Comparison of ENCODE assay signal across 1 cellular context in the genomic region with DNA sequence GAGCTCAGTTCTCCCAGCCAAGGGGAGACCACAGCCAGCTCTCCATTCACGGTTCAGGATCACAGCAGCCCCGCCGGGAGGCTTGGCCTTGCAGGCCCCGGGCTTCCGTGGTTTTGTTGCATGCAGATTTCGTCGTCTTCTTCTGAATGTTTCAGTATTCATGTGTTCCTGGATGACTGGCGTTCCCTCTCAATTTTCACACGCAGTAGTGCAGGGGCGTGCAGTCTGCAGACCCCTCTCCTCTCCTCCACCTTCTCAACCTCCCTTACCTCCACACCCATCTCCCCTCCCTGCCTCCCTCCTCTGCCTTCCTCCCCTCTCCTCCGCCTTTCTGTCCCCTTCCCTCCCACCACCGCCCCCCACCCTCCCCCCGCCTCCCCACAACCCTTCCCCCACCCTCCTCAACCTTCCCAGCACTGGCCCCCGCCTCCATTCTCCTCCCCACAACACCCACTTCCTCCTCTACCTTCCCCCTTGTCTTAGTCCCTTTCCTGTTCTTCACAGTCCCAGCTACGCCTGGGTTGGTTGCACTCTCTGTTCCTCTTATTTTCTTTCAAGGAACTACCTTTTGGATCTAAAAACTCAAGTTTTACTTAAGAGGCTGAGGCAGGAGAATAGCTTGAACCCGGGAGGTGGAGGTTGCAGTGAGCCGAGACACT.
TF ChIP-seq lines count a peak whose summit lies in the region.

No MANE protein-coding gene starts in this region.

TF ChIP-seq in GM23338, 12 proteins besides CTCF, POLR2A, EP300 and RAD21 (continued from another document):
- TF ChIP-seq, protein P1, sequence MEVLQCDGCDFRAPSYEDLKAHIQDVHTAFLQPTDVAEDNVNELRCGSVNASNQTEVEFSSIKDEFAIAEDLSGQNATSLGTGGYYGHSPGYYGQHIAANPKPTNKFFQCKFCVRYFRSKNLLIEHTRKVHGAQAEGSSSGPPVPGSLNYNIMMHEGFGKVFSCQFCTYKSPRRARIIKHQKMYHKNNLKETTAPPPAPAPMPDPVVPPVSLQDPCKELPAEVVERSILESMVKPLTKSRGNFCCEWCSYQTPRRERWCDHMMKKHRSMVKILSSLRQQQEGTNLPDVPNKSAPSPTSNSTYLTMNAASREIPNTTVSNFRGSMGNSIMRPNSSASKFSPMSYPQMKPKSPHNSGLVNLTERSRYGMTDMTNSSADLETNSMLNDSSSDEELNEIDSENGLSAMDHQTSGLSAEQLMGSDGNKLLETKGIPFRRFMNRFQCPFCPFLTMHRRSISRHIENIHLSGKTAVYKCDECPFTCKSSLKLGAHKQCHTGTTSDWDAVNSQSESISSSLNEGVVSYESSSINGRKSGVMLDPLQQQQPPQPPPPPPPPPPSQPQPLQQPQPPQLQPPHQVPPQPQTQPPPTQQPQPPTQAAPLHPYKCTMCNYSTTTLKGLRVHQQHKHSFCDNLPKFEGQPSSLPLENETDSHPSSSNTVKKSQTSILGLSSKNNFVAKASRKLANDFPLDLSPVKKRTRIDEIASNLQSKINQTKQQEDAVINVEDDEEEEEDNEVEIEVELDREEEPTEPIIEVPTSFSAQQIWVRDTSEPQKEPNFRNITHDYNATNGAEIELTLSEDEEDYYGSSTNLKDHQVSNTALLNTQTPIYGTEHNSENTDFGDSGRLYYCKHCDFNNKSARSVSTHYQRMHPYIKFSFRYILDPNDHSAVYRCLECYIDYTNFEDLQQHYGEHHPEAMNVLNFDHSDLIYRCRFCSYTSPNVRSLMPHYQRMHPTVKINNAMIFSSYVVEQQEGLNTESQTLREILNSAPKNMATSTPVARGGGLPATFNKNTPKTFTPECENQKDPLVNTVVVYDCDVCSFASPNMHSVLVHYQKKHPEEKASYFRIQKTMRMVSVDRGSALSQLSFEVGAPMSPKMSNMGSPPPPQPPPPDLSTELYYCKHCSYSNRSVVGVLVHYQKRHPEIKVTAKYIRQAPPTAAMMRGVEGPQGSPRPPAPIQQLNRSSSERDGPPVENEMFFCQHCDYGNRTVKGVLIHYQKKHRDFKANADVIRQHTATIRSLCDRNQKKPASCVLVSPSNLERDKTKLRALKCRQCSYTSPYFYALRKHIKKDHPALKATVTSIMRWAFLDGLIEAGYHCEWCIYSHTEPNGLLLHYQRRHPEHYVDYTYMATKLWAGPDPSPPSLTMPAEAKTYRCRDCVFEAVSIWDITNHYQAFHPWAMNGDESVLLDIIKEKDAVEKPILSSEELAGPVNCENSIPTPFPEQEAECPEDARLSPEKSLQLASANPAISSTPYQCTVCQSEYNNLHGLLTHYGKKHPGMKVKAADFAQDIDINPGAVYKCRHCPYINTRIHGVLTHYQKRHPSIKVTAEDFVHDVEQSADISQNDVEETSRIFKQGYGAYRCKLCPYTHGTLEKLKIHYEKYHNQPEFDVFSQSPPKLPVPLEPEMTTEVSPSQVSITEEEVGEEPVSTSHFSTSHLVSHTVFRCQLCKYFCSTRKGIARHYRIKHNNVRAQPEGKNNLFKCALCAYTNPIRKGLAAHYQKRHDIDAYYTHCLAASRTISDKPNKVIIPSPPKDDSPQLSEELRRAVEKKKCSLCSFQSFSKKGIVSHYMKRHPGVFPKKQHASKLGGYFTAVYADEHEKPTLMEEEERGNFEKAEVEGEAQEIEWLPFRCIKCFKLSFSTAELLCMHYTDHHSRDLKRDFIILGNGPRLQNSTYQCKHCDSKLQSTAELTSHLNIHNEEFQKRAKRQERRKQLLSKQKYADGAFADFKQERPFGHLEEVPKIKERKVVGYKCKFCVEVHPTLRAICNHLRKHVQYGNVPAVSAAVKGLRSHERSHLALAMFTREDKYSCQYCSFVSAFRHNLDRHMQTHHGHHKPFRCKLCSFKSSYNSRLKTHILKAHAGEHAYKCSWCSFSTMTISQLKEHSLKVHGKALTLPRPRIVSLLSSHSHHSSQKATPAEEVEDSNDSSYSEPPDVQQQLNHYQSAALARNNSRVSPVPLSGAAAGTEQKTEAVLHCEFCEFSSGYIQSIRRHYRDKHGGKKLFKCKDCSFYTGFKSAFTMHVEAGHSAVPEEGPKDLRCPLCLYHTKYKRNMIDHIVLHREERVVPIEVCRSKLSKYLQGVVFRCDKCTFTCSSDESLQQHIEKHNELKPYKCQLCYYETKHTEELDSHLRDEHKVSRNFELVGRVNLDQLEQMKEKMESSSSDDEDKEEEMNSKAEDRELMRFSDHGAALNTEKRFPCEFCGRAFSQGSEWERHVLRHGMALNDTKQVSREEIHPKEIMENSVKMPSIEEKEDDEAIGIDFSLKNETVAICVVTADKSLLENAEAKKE (CRISPR knock-in tag; IDR thresholded peaks at IDR 0.05) = no peak
